ENCODE assay signal across 1 cellular context in the genomic region with DNA sequence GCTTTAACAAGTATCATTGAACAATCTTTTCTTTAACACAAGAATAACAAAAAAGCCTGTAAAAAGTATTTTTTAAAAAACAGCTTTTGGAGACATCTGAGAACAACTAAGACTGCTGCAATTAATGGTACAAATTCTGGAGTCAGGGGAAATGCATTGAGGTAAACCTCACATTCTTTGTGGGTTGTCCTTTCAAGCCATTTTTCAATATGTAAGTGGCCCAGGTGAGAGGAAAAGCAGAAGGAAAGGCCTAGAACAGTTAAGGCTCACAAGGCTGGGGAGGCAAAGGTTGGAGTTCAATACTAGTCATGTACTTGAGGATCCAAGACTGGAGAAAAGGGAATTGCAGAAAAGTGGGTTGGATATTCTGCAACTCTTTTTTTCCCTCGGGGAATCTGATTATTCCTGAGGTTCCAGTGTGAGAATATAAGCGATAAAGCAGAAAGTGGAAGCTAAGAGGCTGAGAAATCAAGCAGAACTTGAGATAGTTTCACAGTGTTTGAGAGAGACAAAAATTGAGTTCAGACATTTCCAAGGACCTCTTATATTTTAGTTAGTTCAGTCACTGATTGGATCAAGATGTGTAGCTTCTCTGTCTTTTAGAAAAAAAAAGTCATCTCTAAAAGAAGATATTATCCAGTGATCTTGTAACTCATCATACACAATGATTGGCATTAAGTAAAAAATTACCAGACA.
TF ChIP-seq lines count a peak whose summit lies in the region.

No MANE protein-coding gene starts in this region.

TF ChIP-seq in WTC11, 78 proteins besides CTCF, POLR2A, EP300 and RAD21 (continued from another document):
- TF ChIP-seq, protein P1, sequence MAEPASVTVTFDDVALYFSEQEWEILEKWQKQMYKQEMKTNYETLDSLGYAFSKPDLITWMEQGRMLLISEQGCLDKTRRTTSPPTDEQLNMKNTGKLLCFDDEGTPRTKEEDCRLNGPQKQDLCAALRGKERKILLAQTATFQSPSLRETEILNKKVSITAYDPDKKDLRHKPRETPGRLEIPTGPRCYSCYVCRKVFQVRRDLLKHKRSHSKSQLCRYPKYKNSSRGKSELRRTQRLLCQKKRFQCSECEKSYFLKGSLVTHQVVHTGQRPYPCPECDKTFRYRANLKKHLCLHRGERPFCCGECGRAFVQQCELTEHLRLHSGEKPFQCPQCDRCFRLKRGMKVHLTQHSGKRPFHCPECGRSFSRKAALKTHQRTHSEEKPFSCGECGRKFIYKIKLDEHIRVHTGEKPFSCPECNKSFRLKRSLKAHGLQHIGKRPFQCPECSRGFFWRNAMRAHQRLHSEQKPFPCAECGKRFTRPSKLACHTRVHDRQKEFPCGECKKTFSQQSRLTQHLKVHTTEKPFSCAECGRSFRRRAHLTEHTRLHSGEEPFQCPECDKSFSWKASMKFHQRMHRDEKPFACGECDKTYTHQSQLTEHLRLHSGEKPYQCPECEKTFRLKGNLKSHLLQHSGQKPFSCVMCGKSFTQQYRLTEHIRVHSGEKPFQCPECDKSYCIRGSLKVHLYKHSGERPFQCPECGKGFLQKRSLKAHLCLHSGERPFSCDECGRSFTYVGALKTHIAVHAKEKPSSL (CRISPR knock-in tag; conservative IDR thresholded peaks at IDR 0.05) = no peak
- TF ChIP-seq ZNF423 (CRISPR knock-in tag; IDR thresholded peaks at IDR 0.05) (no peak), KAT7 (CRISPR knock-in tag; IDR thresholded peaks at IDR 0.05; ENCODE audit: borderline replicate concordance) (no peak), NFATC4 (CRISPR knock-in tag; IDR thresholded peaks at IDR 0.05) (no peak)
- TF ChIP-seq, protein P2, sequence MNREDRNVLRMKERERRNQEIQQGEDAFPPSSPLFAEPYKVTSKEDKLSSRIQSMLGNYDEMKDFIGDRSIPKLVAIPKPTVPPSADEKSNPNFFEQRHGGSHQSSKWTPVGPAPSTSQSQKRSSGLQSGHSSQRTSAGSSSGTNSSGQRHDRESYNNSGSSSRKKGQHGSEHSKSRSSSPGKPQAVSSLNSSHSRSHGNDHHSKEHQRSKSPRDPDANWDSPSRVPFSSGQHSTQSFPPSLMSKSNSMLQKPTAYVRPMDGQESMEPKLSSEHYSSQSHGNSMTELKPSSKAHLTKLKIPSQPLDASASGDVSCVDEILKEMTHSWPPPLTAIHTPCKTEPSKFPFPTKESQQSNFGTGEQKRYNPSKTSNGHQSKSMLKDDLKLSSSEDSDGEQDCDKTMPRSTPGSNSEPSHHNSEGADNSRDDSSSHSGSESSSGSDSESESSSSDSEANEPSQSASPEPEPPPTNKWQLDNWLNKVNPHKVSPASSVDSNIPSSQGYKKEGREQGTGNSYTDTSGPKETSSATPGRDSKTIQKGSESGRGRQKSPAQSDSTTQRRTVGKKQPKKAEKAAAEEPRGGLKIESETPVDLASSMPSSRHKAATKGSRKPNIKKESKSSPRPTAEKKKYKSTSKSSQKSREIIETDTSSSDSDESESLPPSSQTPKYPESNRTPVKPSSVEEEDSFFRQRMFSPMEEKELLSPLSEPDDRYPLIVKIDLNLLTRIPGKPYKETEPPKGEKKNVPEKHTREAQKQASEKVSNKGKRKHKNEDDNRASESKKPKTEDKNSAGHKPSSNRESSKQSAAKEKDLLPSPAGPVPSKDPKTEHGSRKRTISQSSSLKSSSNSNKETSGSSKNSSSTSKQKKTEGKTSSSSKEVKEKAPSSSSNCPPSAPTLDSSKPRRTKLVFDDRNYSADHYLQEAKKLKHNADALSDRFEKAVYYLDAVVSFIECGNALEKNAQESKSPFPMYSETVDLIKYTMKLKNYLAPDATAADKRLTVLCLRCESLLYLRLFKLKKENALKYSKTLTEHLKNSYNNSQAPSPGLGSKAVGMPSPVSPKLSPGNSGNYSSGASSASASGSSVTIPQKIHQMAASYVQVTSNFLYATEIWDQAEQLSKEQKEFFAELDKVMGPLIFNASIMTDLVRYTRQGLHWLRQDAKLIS (CRISPR knock-in tag; IDR thresholded peaks at IDR 0.05; ENCODE audit: borderline replicate concordance) = no peak
- TF ChIP-seq, protein P3, sequence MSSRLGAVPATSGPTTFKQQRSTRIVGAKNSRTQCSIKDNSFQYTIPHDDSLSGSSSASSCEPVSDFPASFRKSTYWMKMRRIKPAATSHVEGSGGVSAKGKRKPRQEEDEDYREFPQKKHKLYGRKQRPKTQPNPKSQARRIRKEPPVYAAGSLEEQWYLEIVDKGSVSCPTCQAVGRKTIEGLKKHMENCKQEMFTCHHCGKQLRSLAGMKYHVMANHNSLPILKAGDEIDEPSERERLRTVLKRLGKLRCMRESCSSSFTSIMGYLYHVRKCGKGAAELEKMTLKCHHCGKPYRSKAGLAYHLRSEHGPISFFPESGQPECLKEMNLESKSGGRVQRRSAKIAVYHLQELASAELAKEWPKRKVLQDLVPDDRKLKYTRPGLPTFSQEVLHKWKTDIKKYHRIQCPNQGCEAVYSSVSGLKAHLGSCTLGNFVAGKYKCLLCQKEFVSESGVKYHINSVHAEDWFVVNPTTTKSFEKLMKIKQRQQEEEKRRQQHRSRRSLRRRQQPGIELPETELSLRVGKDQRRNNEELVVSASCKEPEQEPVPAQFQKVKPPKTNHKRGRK (CRISPR knock-in tag; IDR thresholded peaks at IDR 0.05; ENCODE audit: borderline replicate concordance) = no peak
- TF ChIP-seq, protein P4, sequence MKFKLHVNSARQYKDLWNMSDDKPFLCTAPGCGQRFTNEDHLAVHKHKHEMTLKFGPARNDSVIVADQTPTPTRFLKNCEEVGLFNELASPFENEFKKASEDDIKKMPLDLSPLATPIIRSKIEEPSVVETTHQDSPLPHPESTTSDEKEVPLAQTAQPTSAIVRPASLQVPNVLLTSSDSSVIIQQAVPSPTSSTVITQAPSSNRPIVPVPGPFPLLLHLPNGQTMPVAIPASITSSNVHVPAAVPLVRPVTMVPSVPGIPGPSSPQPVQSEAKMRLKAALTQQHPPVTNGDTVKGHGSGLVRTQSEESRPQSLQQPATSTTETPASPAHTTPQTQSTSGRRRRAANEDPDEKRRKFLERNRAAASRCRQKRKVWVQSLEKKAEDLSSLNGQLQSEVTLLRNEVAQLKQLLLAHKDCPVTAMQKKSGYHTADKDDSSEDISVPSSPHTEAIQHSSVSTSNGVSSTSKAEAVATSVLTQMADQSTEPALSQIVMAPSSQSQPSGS (CRISPR knock-in tag; IDR thresholded peaks at IDR 0.05; ENCODE audit: borderline replicate concordance, low read depth) = no peak
